Comparison of ENCODE assay signal across 8 cellular contexts in the genomic region with DNA sequence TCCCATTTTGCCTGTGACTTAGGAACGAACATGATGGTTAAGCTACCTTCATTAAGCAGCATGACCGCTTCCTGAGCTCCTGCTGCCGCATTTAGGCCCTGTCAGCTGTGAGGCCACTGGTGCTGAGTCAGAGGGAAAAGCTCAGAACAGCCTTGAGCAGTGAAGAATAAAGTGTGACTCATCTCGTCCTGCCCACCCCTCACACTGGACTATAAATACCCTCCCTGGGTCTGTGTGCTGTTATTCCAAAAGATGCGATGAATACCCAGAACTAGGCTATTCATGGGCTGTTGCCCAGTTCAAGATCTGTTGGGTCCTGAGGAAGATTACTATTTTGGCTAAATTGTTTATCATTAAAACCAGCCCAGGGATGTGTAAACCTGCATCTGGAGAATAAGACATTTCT. TPM values are rescaled to one million over a fixed set of nuclear protein-coding genes. Genes with fewer than 3 reads are reported as not detected.
DNase-seq lines count a peak whose midpoint lies in the region; ATAC-seq, FAIRE-seq and TF ChIP-seq lines count a peak whose summit lies in the region.
"Not testable (repeated sequence)": the region's sequence is repeated elsewhere in the genome, so short reads cannot be mapped to it uniquely, and the experiment has no call there.

No MANE protein-coding gene starts in this region.

- H2AFZ ChIP-seq in GM23248; GM12878 (ENCODE audit: control insufficient read depth, low read depth, low read length); neural progenitor cell (replicated peaks): not testable (repeated sequence)

- WGBS in GM23248 (ENCODE audit: low coverage in 1 of 2, low lambda C conversion rate in 2 of 2, missing lambda C conversion rate in 2 of 2), 2 experiments = 2 to 3% methylated on average over 5 of the region's 5 CpGs
- WGBS in GM12878 (ENCODE audit: insufficient coverage, insufficient replicate concordance, low lambda C conversion rate, missing lambda C conversion rate) = 0% methylated on average over 5 of the region's 5 CpGs
- WGBS in aorta, 2 donors = 0 to 2% methylated on average over 5 of the region's 5 CpGs

- not testable (repeated sequence) for H3K9me3 ChIP-seq in GM23248 (ENCODE audit: low read depth); Panc1 (ENCODE audit: control insufficient read depth, insufficient read depth, low read depth, low read length); GM12878 (replicated peaks; ENCODE audit: control insufficient read depth, insufficient read depth, low read length); neural progenitor cell (ENCODE audit: low read depth); aorta (ENCODE audit: control insufficient read depth, low read length)

- not testable (repeated sequence) for FAIRE-seq in GM12878 (lab: Jason Lieb, UNC)

- H3K9me3 Mint-ChIP-seq in neural progenitor cell = not testable (repeated sequence)

- peaks cover 21% of the 10 kb centered on the region for H3K4me1 ChIP-seq in GM23248 (ENCODE audit: insufficient read depth)
- H3K4me1 ChIP-seq in Panc1 (ENCODE audit: control insufficient read depth, insufficient read depth, low read length); GM12878 (ENCODE audit: control insufficient read depth, insufficient read depth, low read length); neural progenitor cell; aorta (ENCODE audit: control insufficient read depth in 1 of 2, insufficient read depth in 2 of 2, low read length in 2 of 2): not testable (repeated sequence)

- H3K4me3 Mint-ChIP-seq in neural progenitor cell = peak overlapping the region; percentile 5

- H3K4me1 Mint-ChIP-seq in neural progenitor cell = peaks cover 17% of the 10 kb centered on the region

- DNase-seq in GM23248 = peak; percentile 74
- not testable (repeated sequence) for DNase-seq in Panc1 (ENCODE audit: low read depth, low spot score); Right ventricle myocardium superior; aorta
- DNase-seq in GM12878 (ENCODE audit: low read depth, low spot score) = peak; percentile 37
- DNase-seq in neural progenitor cell (ENCODE audit: low spot score) = peak; percentile 2

- ATAC-seq in GM18520 (IDR thresholded peaks at IDR 0.05; ENCODE audit: unreplicated experiment) = peak; percentile 75
- peak; percentile 74 for ATAC-seq in HG03280 (IDR thresholded peaks at IDR 0.05; ENCODE audit: unreplicated experiment)
- peak; percentile 84 for ATAC-seq in Panc1
- peak; percentile 92 for ATAC-seq in GM12878
- peak; percentile 73 for ATAC-seq in Right ventricle myocardium superior (ENCODE audit: poor library complexity)
- peak; percentile 92 for ATAC-seq in aorta (ENCODE audit: low FRiP score)

- not testable (repeated sequence) for H4K20me1 ChIP-seq in GM23248 (ENCODE audit: insufficient read depth); GM12878 (ENCODE audit: control insufficient read depth, insufficient read depth); neural progenitor cell (ENCODE audit: low read depth)

- H3F3A ChIP-seq in GM23248 (ENCODE audit: insufficient read depth) = peaks cover 18% of the 10 kb centered on the region
- H3F3A ChIP-seq in neural progenitor cell (ENCODE audit: low read depth) = not testable (repeated sequence)

- not testable (repeated sequence) for TF ChIP-seq POLR2A in GM12878 (IDR thresholded peaks at IDR 0.05; ENCODE audit: low read depth, low read length)

- H3K27me3 ChIP-seq in GM23248 (replicated peaks; ENCODE audit: insufficient read depth); Panc1 (ENCODE audit: control insufficient read depth, insufficient read depth, low read length); GM12878 (replicated peaks in 1 of 2; ENCODE audit: control insufficient read depth in 2 of 2, insufficient read depth in 2 of 2, low read length in 1 of 2); neural progenitor cell; aorta (ENCODE audit: control insufficient read depth in 1 of 2, insufficient read depth in 2 of 2, low read length in 1 of 2): not testable (repeated sequence)

- H3K4me2 ChIP-seq in GM23248 (ENCODE audit: unreplicated experiment) (peak overlapping the region; percentile 44), GM12878 (ENCODE audit: control insufficient read depth, insufficient read depth) (peak overlapping the region; percentile 11)
- not testable (repeated sequence) for H3K4me2 ChIP-seq in neural progenitor cell

- in situ Hi-C loops in GM23248 (cut with MboI); Panc1 (cut with HindIII; ENCODE audit: low pct_unique_long_range_greater_than_20kb, low sequenced_read_pairs); GM12878 (cut with MboI): not testable (repeated sequence)

- CTCF ChIA-PET in Panc1 (lab: Charles Lee) = not testable (repeated sequence)
- CTCF ChIA-PET in GM12878 (lab: Yijun Ruan, JAX) = interaction anchor here (1.1 to 4.9 kb wide), 3 partner anchors 26 to 78 kb away, joined by 4 to 25 read pairs (median 4); no protein-coding TSS in a partner anchor

- not testable (repeated sequence) for H3K36me3 Mint-ChIP-seq in neural progenitor cell

- not testable (repeated sequence) for TF ChIP-seq RAD21 in GM12878 (IDR thresholded peaks at IDR 0.05; ENCODE audit: insufficient read depth, low read depth, low read length)

- H3K36me3 ChIP-seq in GM23248 (ENCODE audit: low read depth); Panc1 (ENCODE audit: control insufficient read depth, insufficient read depth, low read length); GM12878 (ENCODE audit: control insufficient read depth in 2 of 2, insufficient read depth in 2 of 2, low read length in 1 of 2); neural progenitor cell; aorta (ENCODE audit: control insufficient read depth in 1 of 2, insufficient read depth in 2 of 2, low read length in 1 of 2): not testable (repeated sequence)

- POLR2A ChIA-PET in Panc1 (lab: Charles Lee) = not testable (repeated sequence)
- POLR2A ChIA-PET in GM12878 (lab: Charles Lee) = interaction anchor here (0.6 kb wide), 1 partner anchor 50 kb away, joined by 3 read pairs; no protein-coding TSS in a partner anchor

- peak overlapping the region; percentile 57 for H3K27ac Mint-ChIP-seq in neural progenitor cell

- not testable (repeated sequence) for H3K27me3 Mint-ChIP-seq in neural progenitor cell (ENCODE audit: insufficient read depth, low read depth)

- not testable (repeated sequence) for BruUV-seq in Panc1 (replicated peaks; lab: Mats Ljungman, UMichigan); GM12878 (replicated peaks; lab: Mats Ljungman, UMichigan)

- RAD21 ChIA-PET in GM12878 (lab: Charles Lee; ENCODE audit: unreplicated experiment) = interaction anchor here (0.8 to 1.2 kb wide), 2 partner anchors 25 to 26 kb away, joined by 3 to 4 read pairs; no protein-coding TSS in a partner anchor

- not testable (repeated sequence) for H3K9me2 ChIP-seq in GM23248 (ENCODE audit: insufficient read depth)

- H3K27ac ChIP-seq in GM23248 (peak overlapping the region; percentile 74), aorta (ENCODE audit: low read depth in 1 of 2, low read length in 2 of 2) (peak overlapping the region in 1 of 2 donors; percentile 59)
- not testable (repeated sequence) for H3K27ac ChIP-seq in Panc1 (ENCODE audit: low read length); GM12878 (ENCODE audit: control insufficient read depth, insufficient read depth); neural progenitor cell

- TF ChIP-seq EP300 in GM12878 (IDR thresholded peaks at IDR 0.05; ENCODE audit: borderline replicate concordance in 1 of 2, control insufficient read depth in 1 of 2, low read depth in 2 of 2, low read length in 2 of 2) = not testable (repeated sequence)

- peak overlapping the region; percentile 35 for H3K9ac ChIP-seq in GM23248
- H3K9ac ChIP-seq in GM12878 (ENCODE audit: control insufficient read depth, insufficient read depth, low read length); neural progenitor cell: not testable (repeated sequence)

- SMC1A ChIA-PET in GM12878 (lab: Charles Lee; ENCODE audit: uncharacterized antibody, unreplicated experiment) = interaction anchor here (1.0 to 2.0 kb wide), 5 partner anchors 20 to 52 kb away, joined by 3 to 19 read pairs (median 3); no protein-coding TSS in a partner anchor

- peaks cover 61% of the 10 kb centered on the region for H3K79me2 ChIP-seq in GM23248 (ENCODE audit: insufficient read depth)
- H3K79me2 ChIP-seq in GM12878 (ENCODE audit: control insufficient read depth, insufficient read depth, low read length); neural progenitor cell (ENCODE audit: low read depth): not testable (repeated sequence)

- peak overlapping the region; percentile 21; the same call in 1 of the 2 replicates for H3K4me3 ChIP-seq in GM23248
- H3K4me3 ChIP-seq in Panc1 (ENCODE audit: low read depth in 2 of 2, low read length in 2 of 2); GM12878; neural progenitor cell; aorta (ENCODE audit: low read length in 2 of 2): not testable (repeated sequence)

- not testable (repeated sequence) for TF ChIP-seq CTCF in Panc1 (IDR thresholded peaks at IDR 0.05); GM12878 (IDR thresholded peaks at IDR 0.05 in 2 of 3, conservative IDR thresholded peaks at IDR 0.05 in 1 of 3; ENCODE audit: control insufficient read depth in 2 of 3, extremely low read depth in 1 of 3, insufficient read depth in 1 of 3, low read depth in 3 of 3, low read length in 3 of 3); neural progenitor cell (IDR thresholded peaks at IDR 0.05)

- intact Hi-C loops in Panc1 (cut with micrococcal nuclease; ENCODE audit: unreplicated experiment); GM12878 (cut with micrococcal nuclease; ENCODE audit: unreplicated experiment); Right ventricle myocardium superior (cut with DNase I); aorta (cut with DNase I): not testable (repeated sequence)

RNA-seq across cellular contexts. Expression of gene RANBP2, which starts 57.1 kb away (rescaled TPM):
- 47.8 and 51.7 TPM in 2 replicates for total RNA-seq in GM23248 (2014; rRNA removed; shearing (Covaris generic))
- polyA plus RNA-seq in GM23248 (2016; fragmentation: Nextera tagmentation; extraction: Ambion mirVana) (12.0 and 12.9 TPM in 2 replicates), GM12878 (2011; rRNA removed) (20.1 and 31.4 TPM in 2 replicates), GM12878 (2014; fragmentation: Illumina TruSeq; extraction: Trizol) (44.7 and 54.1 TPM in 2 replicates), GM12878 (2014; fragmentation: Nextera tagmentation; extraction: Ambion mirVana) (1 to 10 TPM; 9.0 to 9.2 TPM), GM12878 (2014; rRNA removed) (21.0 and 23.2 TPM in 2 replicates), GM12878 (2016; fragmentation: Nextera tagmentation; extraction: Ambion mirVana) (10 to 100 TPM; 26.9 to 29.8 TPM), aorta (10 to 100 TPM; 13.5 to 15.1 TPM)
- total RNA-seq in Panc1 (2021; ENCODE audit: unreplicated experiment) (92.1 TPM), GM12878 (2014; rRNA removed) (49.6 and 59.7 TPM in 2 replicates), GM12878 (2014; rRNA removed; fragmentation: Illumina TruSeq; extraction: Trizol) (78.7 and 81.7 TPM in 2 replicates), GM12878 (2021) (59.9 and 60.7 TPM in 2 replicates), Right ventricle myocardium superior (44.0 TPM), neural progenitor cell (ENCODE audit: low replicate concordance) (71.8 and 109 TPM in 2 replicates), aorta (10 to 100 TPM; 76.6 to 82.7 TPM)
- 84.9 TPM for polyA plus RNA-seq in Panc1 (2012; ENCODE audit: insufficient read length)
- 233 and 235 TPM in 2 replicates for total RNA-seq in GM12878 (2013; cell fraction: nucleolus; rRNA removed)
- 11.8 TPM for polyA plus RNA-seq in GM12878 (2011; ENCODE audit: low read depth)
- 7.0 and 8.2 TPM in 2 replicates for polyA plus RNA-seq in GM12878 (2011; cell fraction: cytosol; rRNA removed)
- polyA plus RNA-seq in GM12878 (2011; cell fraction: nucleus; rRNA removed) = 22.8 and 37.6 TPM in 2 replicates
- polyA plus RNA-seq in GM12878 (2012) = 16.6 and 19.3 TPM in 2 replicates
- 26.8 and 43.7 TPM in 2 replicates for polyA minus RNA-seq in GM12878 (2011; rRNA and poly(A)+ RNA removed)
- polyA minus RNA-seq in GM12878 (2011; cell fraction: cytosol; rRNA and poly(A)+ RNA removed) = 18.0 and 21.0 TPM in 2 replicates
- polyA minus RNA-seq in GM12878 (2011; cell fraction: nucleus; rRNA and poly(A)+ RNA removed) = 24.2 and 39.1 TPM in 2 replicates
